ENCODE assay signal across 19 cellular contexts in genomic region chr20:34680586-34680985, GRCh38. TPM values are rescaled to one million over a fixed set of nuclear protein-coding genes. Genes with fewer than 3 reads are reported as not detected.
A peak's percentile ranks its signal among the peaks of the same experiment; 100 is the strongest.
DNase-seq lines count a peak whose midpoint lies in the region; ATAC-seq and TF ChIP-seq lines count a peak whose summit lies in the region.
"Had no signal": no experiment of that assay in that cellular context is flagged by ENCODE, and none has a peak within 500 bp of the region (broad histone marks: within the 10 kb centered on the region; RNA-seq: fewer than 3 reads in every experiment).

No MANE protein-coding gene starts in this region.

- no peak overlapping the region for H3K27ac ChIP-seq in CD4-positive, CD25-positive, alpha-beta regulatory T cell (ENCODE audit: insufficient read depth, low read length, poor library complexity, severe bottlenecking)
- no peak overlapping the region for H3K27ac ChIP-seq in psoas muscle
- H3K27ac ChIP-seq: body of pancreas, esophagus muscularis mucosa had no signal

- H3K27ac Mint-ChIP-seq in CD4-positive, CD25-positive, alpha-beta regulatory T cell: peak overlapping the region in 1 of 3 donors; percentile 56
- H3K27ac Mint-ChIP-seq: activated T-helper 17 cell treated with anti-CD3 and anti-CD28 coated beads, Interleukin-2, amount 50 U/mL, for 72 hours had no signal

- no peak for DNase-seq in CD4-positive, CD25-positive, alpha-beta regulatory T cell
- peak; percentile 51 for DNase-seq in KBM-7
- DNase-seq in RKO (ENCODE audit: low spot score): peak; percentile 56
- DNase-seq in fibroblast of mammary gland (ENCODE audit: low read depth): peak; percentile 11
- no peak for DNase-seq in psoas muscle
- no peak for DNase-seq in putamen (ENCODE audit: low spot score)
- DNase-seq: activated CD4-positive, alpha-beta T cell treated with anti-CD3 and anti-CD28 coated beads, Interleukin-2, amount 50 U/mL, for 48 hours; body of pancreas; CD8-positive, alpha-beta memory T cell; H7; hippocampal formation; KG1; left cardiac atrium; NCI-H146; NCI-H526; stimulated activated CD4-positive, alpha-beta T cell treated with anti-CD3 and anti-CD28 coated beads, Interleukin-12 subunit alpha, Interleukin-12 subunit beta, amount 100 ng/mL, for 4 hours had no signal

- peaks cover 12% of the 10 kb centered on the region for H3K4me1 ChIP-seq in CD4-positive, CD25-positive, alpha-beta regulatory T cell (ENCODE audit: control insufficient read depth, insufficient read depth, low read length, poor library complexity, severe bottlenecking)
- peaks cover 10% of the 10 kb centered on the region for H3K4me1 ChIP-seq in psoas muscle

- in situ Hi-C loops in KBM-7 (cut with MboI; ENCODE audit: low pct_unique_long_range_greater_than_20kb, low sequenced_read_pairs): no loop called here

- no peaks in the 10 kb centered on the region for H3K9me3 ChIP-seq in CD4-positive, CD25-positive, alpha-beta regulatory T cell (ENCODE audit: control insufficient read depth in 2 of 2, low read length in 2 of 2)
- H3K9me3 ChIP-seq in psoas muscle: no peaks in the 10 kb centered on the region
- H3K9me3 ChIP-seq: body of pancreas, esophagus muscularis mucosa had no signal

- peaks cover 4% of the 10 kb centered on the region for H3K27me3 Mint-ChIP-seq in CD4-positive, CD25-positive, alpha-beta regulatory T cell
- H3K27me3 Mint-ChIP-seq: activated T-helper 17 cell treated with anti-CD3 and anti-CD28 coated beads, Interleukin-2, amount 50 U/mL, for 72 hours; CD8-positive, alpha-beta memory T cell had no signal

- no peaks in the 10 kb centered on the region for H3K27me3 ChIP-seq in CD4-positive, CD25-positive, alpha-beta regulatory T cell (ENCODE audit: control insufficient read depth, insufficient read depth, low read length)
- H3K27me3 ChIP-seq in psoas muscle (ENCODE audit: insufficient read depth in 3 of 3, low read length in 2 of 3): no peaks in the 10 kb centered on the region
- H3K27me3 ChIP-seq: body of pancreas, esophagus muscularis mucosa had no signal

- peaks cover 4 to 17% (median 11%) of the 10 kb centered on the region in 4 donors for H3K4me1 Mint-ChIP-seq in CD4-positive, CD25-positive, alpha-beta regulatory T cell

- H3K9me3 Mint-ChIP-seq in CD4-positive, CD25-positive, alpha-beta regulatory T cell: no peaks in the 10 kb centered on the region
- H3K9me3 Mint-ChIP-seq: activated T-helper 17 cell treated with anti-CD3 and anti-CD28 coated beads, Interleukin-2, amount 50 U/mL, for 72 hours had no signal

- H3K36me3 ChIP-seq in CD4-positive, CD25-positive, alpha-beta regulatory T cell (ENCODE audit: control insufficient read depth, insufficient read depth, low read length): no peaks in the 10 kb centered on the region
- H3K36me3 ChIP-seq in psoas muscle (ENCODE audit: insufficient read depth in 1 of 2, low read depth in 1 of 2): no peaks in the 10 kb centered on the region
- H3K36me3 ChIP-seq: esophagus muscularis mucosa had no signal

- TF ChIP-seq CTCF in fibroblast of mammary gland (conservative IDR thresholded peaks at IDR 0.05; ENCODE audit: control insufficient read depth, insufficient read depth, low read depth, low read length): no peak
- no peak for TF ChIP-seq CTCF in psoas muscle (IDR thresholded peaks at IDR 0.05)

- H3K4me3 ChIP-seq in CD4-positive, CD25-positive, alpha-beta regulatory T cell (ENCODE audit: low read depth, low read length): no peak overlapping the region
- H3K4me3 ChIP-seq in fibroblast of mammary gland (ENCODE audit: control insufficient read depth, low read depth, low read length) (no peak overlapping the region), psoas muscle (no peak overlapping the region)
- H3K4me3 ChIP-seq: body of pancreas, esophagus muscularis mucosa had no signal

- no peaks in the 10 kb centered on the region for H3K36me3 Mint-ChIP-seq in CD4-positive, CD25-positive, alpha-beta regulatory T cell

- H3K4me3 Mint-ChIP-seq in CD4-positive, CD25-positive, alpha-beta regulatory T cell: peak overlapping the region in 3 of 4 donors; percentile 44 to 85 (median 52)
- H3K4me3 Mint-ChIP-seq: activated T-helper 17 cell treated with anti-CD3 and anti-CD28 coated beads, Interleukin-2, amount 50 U/mL, for 72 hours had no signal

- intact Hi-C loops in psoas muscle (cut with DNase I): no loop called here

- ATAC-seq in CD4-positive, CD25-positive, alpha-beta regulatory T cell (ENCODE audit: low read depth in 2 of 2): no peak
- ATAC-seq in psoas muscle (no peak), GM18858 (IDR thresholded peaks at IDR 0.05; ENCODE audit: unreplicated experiment) (no peak)
- ATAC-seq: activated T-helper 17 cell treated with anti-CD3 and anti-CD28 coated beads, Interleukin-2, amount 50 U/mL, for 72 hours; body of pancreas; left cardiac atrium had no signal

RNA-seq across cellular contexts. Expression of gene PIGU, which starts 3.7 kb away (rescaled TPM):
- total RNA-seq in CD4-positive, CD25-positive, alpha-beta regulatory T cell: 9.7 TPM
- 10 to 100 TPM; 33.9 to 44.6 (median 40.1) TPM for polyA plus RNA-seq in CD4-positive, CD25-positive, alpha-beta regulatory T cell
- 10 to 100 TPM in 3 of 4 donors, 1 to 10 TPM in 1; 9.5 to 15.0 (median 10.6) TPM for total RNA-seq in psoas muscle
- polyA plus RNA-seq in psoas muscle: 10 to 100 TPM; 16.4 to 34.2 (median 17.1) TPM

RNA-seq across cellular contexts. Expression of gene TP53INP2, which starts 23.6 kb away (rescaled TPM):
- total RNA-seq in CD4-positive, CD25-positive, alpha-beta regulatory T cell: 60.9 TPM
- under 1 TPM; 0.37 to 0.77 (median 0.47) TPM for polyA plus RNA-seq in CD4-positive, CD25-positive, alpha-beta regulatory T cell
- total RNA-seq in psoas muscle: 10 to 100 TPM; 22.2 to 37.4 (median 27.8) TPM
- 10 to 100 TPM; 20.5 to 42.8 (median 23.8) TPM for polyA plus RNA-seq in psoas muscle

Comparison
In these comparisons a context has a peak if more than half of its experiments do, and no peak if none do; other contexts are left out.
1. DNase-seq: peak in KBM-7 (single experiment), RKO (single experiment) and fibroblast of mammary gland (single experiment); none in CD4-positive, CD25-positive, alpha-beta regulatory T cell (0 of 3), psoas muscle (0 of 2) and putamen (single experiment).